In the genomic region with DNA sequence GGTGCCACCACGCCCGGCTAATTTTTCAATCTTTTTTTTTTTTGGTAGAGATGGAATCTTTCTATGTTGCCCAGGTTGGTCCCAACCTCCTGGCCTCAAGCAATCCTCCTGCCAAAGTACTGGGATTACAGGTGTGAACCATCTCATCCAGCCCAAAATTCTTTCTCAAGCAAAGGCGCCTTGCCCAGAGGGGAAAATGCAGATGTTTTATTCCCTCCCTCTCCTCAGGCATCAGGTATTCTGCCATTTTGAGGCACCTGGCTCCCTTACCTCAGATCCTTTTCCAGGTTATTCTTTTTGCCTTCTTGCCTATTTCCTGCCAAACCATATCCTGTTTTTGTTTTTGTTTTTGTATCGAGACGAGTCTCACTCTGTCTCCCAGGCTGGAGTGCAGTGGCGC, we compare ENCODE assay signal across 25 cellular contexts. TPM values are rescaled to one million over a fixed set of nuclear protein-coding genes. Genes with fewer than 3 reads are reported as not detected.
DNase-seq lines count a peak whose midpoint lies in the region; ATAC-seq and TF ChIP-seq lines count a peak whose summit lies in the region.
"Had no signal": no experiment of that assay in that cellular context is flagged by ENCODE, and none has a peak within 500 bp of the region (broad histone marks: within the 10 kb centered on the region; RNA-seq: fewer than 3 reads in every experiment).

No MANE protein-coding gene starts in this region.

- H3K4me1 Mint-ChIP-seq in MCF 10A (ENCODE audit: insufficient read depth, unreplicated experiment): peaks cover 28% of the 10 kb centered on the region
- peaks cover 68% of the 10 kb centered on the region for H3K4me1 Mint-ChIP-seq in activated CD4-positive, alpha-beta memory T cell treated with anti-CD3 and anti-CD28 coated beads, Interleukin-2, amount 10 ng/mL, durations not matched to agents 7 days and 5 days
- H3K4me1 Mint-ChIP-seq in immature natural killer cell: peaks cover 72 to 75% of the 10 kb centered on the region in 2 donors

- POLR2A ChIA-PET in MCF 10A (lab: Yijun Ruan, JAX): interaction anchor here (0.6 to 2.2 kb wide), 2 partner anchors 13 to 83 kb away, joined by 3 to 11 read pairs; a partner anchor contains a TSS
- POLR2A ChIA-PET in activated CD4-positive, alpha-beta memory T cell treated with anti-CD3 and anti-CD28 coated beads, Interleukin-2, amount 10 ng/mL, durations not matched to agents 7 days and 5 days (lab: Charles Lee): interaction anchor here (1.8 kb wide), 1 partner anchor 14 kb away, joined by 10 read pairs; a partner anchor contains a TSS

- no peaks in the 10 kb centered on the region for H3K36me3 ChIP-seq in breast epithelium
- H3K36me3 ChIP-seq: Peyer's patch, suprapubic skin, uterus had no signal

- ATAC-seq in left lobe of liver: no peak
- ATAC-seq: left cardiac atrium, sciatic nerve had no signal

- H3K4me3 ChIP-seq in breast epithelium: no peak overlapping the region
- H3K4me3 ChIP-seq: Peyer's patch, SJCRH30, suprapubic skin, uterus had no signal

- H3K9me3 Mint-ChIP-seq in MCF 10A (ENCODE audit: unreplicated experiment): no peaks in the 10 kb centered on the region
- H3K9me3 Mint-ChIP-seq in activated CD4-positive, alpha-beta memory T cell treated with anti-CD3 and anti-CD28 coated beads, Interleukin-2, amount 10 ng/mL, durations not matched to agents 7 days and 5 days: no peaks in the 10 kb centered on the region
- no peaks in the 10 kb centered on the region for H3K9me3 Mint-ChIP-seq in immature natural killer cell
- H3K9me3 Mint-ChIP-seq: nephron progenitor cell had no signal

- H3K9me3 ChIP-seq in breast epithelium: no peaks in the 10 kb centered on the region
- H3K9me3 ChIP-seq: Peyer's patch, SJCRH30, suprapubic skin, uterus had no signal

- H3K36me3 Mint-ChIP-seq in MCF 10A (ENCODE audit: insufficient read depth, unreplicated experiment): no peaks in the 10 kb centered on the region
- no peaks in the 10 kb centered on the region for H3K36me3 Mint-ChIP-seq in activated CD4-positive, alpha-beta memory T cell treated with anti-CD3 and anti-CD28 coated beads, Interleukin-2, amount 10 ng/mL, durations not matched to agents 7 days and 5 days (ENCODE audit: low read depth)
- no peaks in the 10 kb centered on the region for H3K36me3 Mint-ChIP-seq in immature natural killer cell

- H3K27me3 ChIP-seq in breast epithelium: no peaks in the 10 kb centered on the region
- H3K27me3 ChIP-seq: Peyer's patch, SJCRH30, suprapubic skin, uterus had no signal

- H3K27ac Mint-ChIP-seq in MCF 10A (ENCODE audit: low read depth, unreplicated experiment) (no peak overlapping the region), immature natural killer cell (peak overlapping the region in 5 of 6 donors; percentile 75 to 93 (median 79))
- H3K27ac Mint-ChIP-seq in activated CD4-positive, alpha-beta memory T cell treated with anti-CD3 and anti-CD28 coated beads, Interleukin-2, amount 10 ng/mL, durations not matched to agents 7 days and 5 days: peak overlapping the region; percentile 19
- H3K27ac Mint-ChIP-seq: nephron progenitor cell had no signal

- H3K27me3 Mint-ChIP-seq in MCF 10A (ENCODE audit: insufficient read depth, unreplicated experiment) (no peaks in the 10 kb centered on the region), immature natural killer cell (ENCODE audit: low read depth in 3 of 3) (peaks cover 2 to 13% (median 4%) of the 10 kb centered on the region in 3 donors)
- H3K27me3 Mint-ChIP-seq in activated CD4-positive, alpha-beta memory T cell treated with anti-CD3 and anti-CD28 coated beads, Interleukin-2, amount 10 ng/mL, durations not matched to agents 7 days and 5 days: no peaks in the 10 kb centered on the region

- H3K4me1 ChIP-seq in breast epithelium: peaks cover 0 to under 1% of the 10 kb centered on the region in 2 donors
- H3K4me1 ChIP-seq: uterus had no signal

- no peak for TF ChIP-seq POLR2A in breast epithelium (IDR thresholded peaks at IDR 0.05)

- H3K27ac ChIP-seq in breast epithelium: peak overlapping the region; percentile 13 to 54
- H3K27ac ChIP-seq: SJCRH30, suprapubic skin, uterus, VCaP had no signal

- BruUV-seq in MCF 10A (replicated peaks; lab: Mats Ljungman, UMichigan): no TSS peak

- H3K4me3 Mint-ChIP-seq in MCF 10A (ENCODE audit: unreplicated experiment) (no peak overlapping the region), immature natural killer cell (no peak overlapping the region)
- no peak overlapping the region for H3K4me3 Mint-ChIP-seq in activated CD4-positive, alpha-beta memory T cell treated with anti-CD3 and anti-CD28 coated beads, Interleukin-2, amount 10 ng/mL, durations not matched to agents 7 days and 5 days
- H3K4me3 Mint-ChIP-seq: nephron progenitor cell had no signal

- DNase-seq in breast epithelium (ENCODE audit: low spot score in 2 of 2) (no peak), MCF 10A (ENCODE audit: unreplicated experiment) (no peak), immature natural killer cell (no peak), posterior vena cava (ENCODE audit: low spot score) (no peak), DMS153 treated with DMSO at 0.1 percent for 48 hours (lab: John Stamatoyannopoulos, UW; ENCODE audit: unreplicated experiment) (no peak), left lobe of liver (ENCODE audit: low spot score) (no peak)
- DNase-seq in activated CD4-positive, alpha-beta memory T cell treated with anti-CD3 and anti-CD28 coated beads, Interleukin-2, amount 10 ng/mL, durations not matched to agents 7 days and 5 days: no peak
- DNase-seq: activated CD4-positive, alpha-beta T cell treated with anti-CD3 and anti-CD28 coated beads, Interleukin-2, amount 50 U/mL, for 48 hours; amniotic stem cell; cortex of kidney; HCEC 1CT; head of caudate nucleus; KG1; NCI-H1436 treated with DMSO at 0.1 percent for 48 hours; NCI-H510A treated with DMSO at 0.1 percent for 48 hours; nephron progenitor cell; Peyer's patch; SJCRH30; stimulated activated CD4-positive, alpha-beta T cell treated with anti-CD3 and anti-CD28 coated beads, Interleukin-15, amount 100 ng/mL, for 24 hours; uterus had no signal

- intact Hi-C loops in breast epithelium (cut with DNase I; ENCODE audit: low total_unique reads): no loop called here
- intact Hi-C loops in MCF 10A (cut with micrococcal nuclease): no loop called here
- intact Hi-C loops in posterior vena cava (cut with DNase I): no loop called here

- CTCF ChIA-PET in MCF 10A (lab: Yijun Ruan, JAX): interaction anchor here (0.6 to 1.9 kb wide), 3 partner anchors 194 to 1098 kb away, joined by 3 to 6 read pairs (median 5); no protein-coding TSS in a partner anchor
- CTCF ChIA-PET in activated CD4-positive, alpha-beta memory T cell treated with anti-CD3 and anti-CD28 coated beads, Interleukin-2, amount 10 ng/mL, durations not matched to agents 7 days and 5 days (lab: Charles Lee): interaction anchor here (0.6 to 1.8 kb wide), 2 partner anchors 37 to 198 kb away, joined by 3 to 6 read pairs; a partner anchor contains a TSS

- TF ChIP-seq CTCF in breast epithelium (IDR thresholded peaks at IDR 0.05): no peak
- TF ChIP-seq CTCF in MCF 10A (IDR thresholded peaks at IDR 0.05; ENCODE audit: unreplicated experiment): no peak

RNA-seq across cellular contexts. Expression of a gene that starts 10.5 kb away (rescaled TPM):
- total RNA-seq in breast epithelium: 10 to 100 TPM in 2 of 3 donors, 1 to 10 TPM in 1; 4.8 to 85.5 (median 24.6) TPM
- not detected in 2 replicates for total RNA-seq in MCF 10A (2022)
- total RNA-seq in activated CD4-positive, alpha-beta memory T cell treated with anti-CD3 and anti-CD28 coated beads, Interleukin-2, amount 10 ng/mL, durations not matched to agents 7 days and 5 days: 1 to 10 TPM in 1 of 2 experiments, under 1 TPM in 1; 0.83 to 1.2 TPM
- polyA plus RNA-seq in immature natural killer cell: under 1 TPM in 2 of 3 donors, not detected in 1; 0.10 to 0.29 TPM
- total RNA-seq in posterior vena cava: 100 to 1,000 TPM in 1 of 2 donors, 10 to 100 TPM in 1; 28.0 to 125 TPM
- total RNA-seq in left lobe of liver: 1.1 TPM
- total RNA-seq: HT1080 had no signal

RNA-seq across cellular contexts. Expression of a gene that starts 11.1 kb away (rescaled TPM):
- total RNA-seq in breast epithelium (10 to 100 TPM; 23.4 to 41.3 (median 29.4) TPM), MCF 10A (2022) (50.0 and 51.7 TPM in 2 replicates), posterior vena cava (10 to 100 TPM; 12.7 to 17.3 TPM), left lobe of liver (9.1 TPM)
- 10 to 100 TPM; 55.0 to 56.7 TPM for total RNA-seq in activated CD4-positive, alpha-beta memory T cell treated with anti-CD3 and anti-CD28 coated beads, Interleukin-2, amount 10 ng/mL, durations not matched to agents 7 days and 5 days
- 10 to 100 TPM; 38.7 to 68.0 (median 49.6) TPM for polyA plus RNA-seq in immature natural killer cell

RNA-seq across cellular contexts. Expression of a gene that starts 13.8 kb away (rescaled TPM):
- total RNA-seq in breast epithelium (100 to 1,000 TPM; 102 to 129 (median 116) TPM), MCF 10A (2022) (139 and 149 TPM in 2 replicates), posterior vena cava (10 to 100 TPM; 54.3 to 57.9 TPM), left lobe of liver (106 TPM)
- 10 to 100 TPM; 83.0 to 87.3 TPM for total RNA-seq in activated CD4-positive, alpha-beta memory T cell treated with anti-CD3 and anti-CD28 coated beads, Interleukin-2, amount 10 ng/mL, durations not matched to agents 7 days and 5 days
- 100 to 1,000 TPM in 1 of 3 donors, 10 to 100 TPM in 2; 59.6 to 117 (median 99.1) TPM for polyA plus RNA-seq in immature natural killer cell

RNA-seq across cellular contexts. Expression of a gene that starts 22.2 kb away (rescaled TPM):
- 10 to 100 TPM; 19.5 to 26.8 (median 25.2) TPM for total RNA-seq in breast epithelium
- total RNA-seq in MCF 10A (2022): 30.3 and 32.4 TPM in 2 replicates
- total RNA-seq in activated CD4-positive, alpha-beta memory T cell treated with anti-CD3 and anti-CD28 coated beads, Interleukin-2, amount 10 ng/mL, durations not matched to agents 7 days and 5 days: 10 to 100 TPM; 32.9 to 33.2 TPM
- polyA plus RNA-seq in immature natural killer cell: 10 to 100 TPM; 18.2 to 30.1 (median 21.9) TPM
- total RNA-seq in posterior vena cava: 10 to 100 TPM; 15.0 to 16.8 TPM
- 9.3 TPM for total RNA-seq in left lobe of liver

RNA-seq across cellular contexts. Expression of a gene that starts 26.7 kb away (rescaled TPM):
- total RNA-seq in breast epithelium: 100 to 1,000 TPM in 1 of 3 donors, 10 to 100 TPM in 2; 40.3 to 153 (median 70.1) TPM
- 1.0 and 2.1 TPM in 2 replicates for total RNA-seq in MCF 10A (2022)
- total RNA-seq in activated CD4-positive, alpha-beta memory T cell treated with anti-CD3 and anti-CD28 coated beads, Interleukin-2, amount 10 ng/mL, durations not matched to agents 7 days and 5 days: 1 to 10 TPM; 1.1 to 1.3 TPM
- 1,000 to 10,000 TPM; 1,827 to 3,702 (median 3,300) TPM for polyA plus RNA-seq in immature natural killer cell
- total RNA-seq in posterior vena cava: 100 to 1,000 TPM in 1 of 2 donors, 10 to 100 TPM in 1; 40.4 to 101 TPM
- 13.4 TPM for total RNA-seq in left lobe of liver
